8 cellular contexts compared by ENCODE assay signal in genomic region chr4:112031712-112032328, GRCh38.
DNase-seq lines count a peak whose midpoint lies in the region; ATAC-seq and TF ChIP-seq lines count a peak whose summit lies in the region.

No MANE protein-coding gene starts in this region.

- TF ChIP-seq EP300 in gastroesophageal sphincter (IDR thresholded peaks at IDR 0.05) = no peak

- no peaks in the 10 kb centered on the region for H3K36me3 Mint-ChIP-seq in immature natural killer cell

- no peak overlapping the region for H3K4me3 Mint-ChIP-seq in immature natural killer cell

- TF ChIP-seq CTCF in GM20000 (IDR thresholded peaks at IDR 0.05; ENCODE audit: extremely low read depth, missing control alignments) (peak; percentile 56), gastroesophageal sphincter (IDR thresholded peaks at IDR 0.05) (peak in 3 of 4 experiments; percentile 23 to 51 (median 27))

- peaks cover 2 to 4% (median 3%) of the 10 kb centered on the region in 3 donors for H3K27me3 Mint-ChIP-seq in immature natural killer cell (ENCODE audit: low read depth in 3 of 3)

- 14 to 27% methylated on average over 6 of the region's 6 CpGs for WGBS in gastroesophageal sphincter (ENCODE audit: low coverage in 1 of 2), 2 donors

- ATAC-seq in gastroesophageal sphincter = no peak
- peak; percentile 65 for ATAC-seq in sciatic nerve

- no peak for TF ChIP-seq POLR2A in gastroesophageal sphincter (IDR thresholded peaks at IDR 0.05)

- no peaks in the 10 kb centered on the region for H3K4me1 Mint-ChIP-seq in immature natural killer cell

- peaks cover 0 to 3% (median 0%) of the 10 kb centered on the region in 6 donors for H3K9me3 Mint-ChIP-seq in immature natural killer cell

- intact Hi-C loops in sciatic nerve (cut with DNase I) = no loop called here

- H3K27me3 ChIP-seq in gastroesophageal sphincter = peaks cover 20% of the 10 kb centered on the region

- no peaks in the 10 kb centered on the region for H3K4me1 ChIP-seq in gastroesophageal sphincter

- no peak overlapping the region for H3K27ac Mint-ChIP-seq in immature natural killer cell

- no peak overlapping the region for H3K27ac ChIP-seq in gastroesophageal sphincter

- H3K4me3 ChIP-seq in gastroesophageal sphincter = no peak overlapping the region

- DNase-seq in NCI-H2029 treated with DMSO at 0.1 percent for 48 hours (lab: John Stamatoyannopoulos, UW) (peak; percentile 18), NCI-H2029 (lab: John Stamatoyannopoulos, UW) (no peak), GM20000 (ENCODE audit: low spot score) (peak; percentile 39), HuH-7.5 (ENCODE audit: low spot score) (peak; percentile 22), SKM-1 treated with dmso at 0.1 percent for 144 hours (lab: John Stamatoyannopoulos, UW; ENCODE audit: unreplicated experiment) (peak; percentile 60), sciatic nerve (ENCODE audit: low spot score) (no peak), immature natural killer cell (no peak)

- H3K9me3 ChIP-seq in gastroesophageal sphincter = no peaks in the 10 kb centered on the region

- no peaks in the 10 kb centered on the region for H3K36me3 ChIP-seq in gastroesophageal sphincter

Comparison
In these comparisons a context has a peak if more than half of its experiments do, and no peak if none do; other contexts are left out.
1. DNase-seq: peak in NCI-H2029 treated with DMSO at 0.1 percent for 48 hours (single experiment), GM20000 (single experiment), HuH-7.5 (single experiment) and SKM-1 treated with dmso at 0.1 percent for 144 hours (single experiment); none in NCI-H2029 (single experiment), sciatic nerve (single experiment) and immature natural killer cell (0 of 3).